Comparison of ENCODE assay signal across 8 cellular contexts in the genomic region with DNA sequence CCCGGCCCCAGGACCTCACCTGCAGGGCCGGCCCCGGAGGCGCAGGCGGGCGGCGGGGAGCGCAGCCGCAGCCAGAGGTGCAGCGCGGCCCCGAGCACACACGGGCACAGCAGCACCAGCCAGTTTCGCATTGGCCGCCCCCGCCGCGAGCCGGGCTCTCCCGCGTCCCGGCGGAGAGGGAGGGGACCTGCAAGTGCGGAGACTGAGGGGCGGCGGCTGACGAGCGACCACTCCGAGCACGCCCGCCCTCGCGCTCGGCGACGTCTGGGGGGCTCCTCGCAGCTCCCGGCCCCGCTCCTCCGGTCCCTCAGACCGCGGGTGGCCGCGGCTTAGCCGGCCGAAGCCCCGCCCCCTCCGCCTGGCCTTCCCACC. TPM values are rescaled to one million over a fixed set of nuclear protein-coding genes. Genes with fewer than 3 reads are reported as not detected.
A peak's percentile ranks its signal among the peaks of the same experiment; 100 is the strongest.
DNase-seq lines count a peak whose midpoint lies in the region; ATAC-seq and TF ChIP-seq lines count a peak whose summit lies in the region.

A gene (minus strand): TSS at position 331 of the 372 bp plus-strand sequence. CDS start 200 bp downstream, at position 131.

- CTCF ChIA-PET in activated CD4-positive, alpha-beta memory T cell treated with anti-CD3 and anti-CD28 coated beads for 36 hours (lab: Charles Lee), result interaction anchor here (0.6 to 3.1 kb wide), 11 partner anchors 10 to 468 kb away, joined by 3 to 30 read pairs (median 5); no protein-coding TSS in a partner anchor

- peak within 1 kb of the TSS; percentile 100 for H3K27ac ChIP-seq in 22Rv1

- H3K27ac Mint-ChIP-seq in activated CD4-positive, alpha-beta memory T cell treated with anti-CD3 and anti-CD28 coated beads for 36 hours, result peak within 1 kb of the TSS; percentile 95

- peak within 1 kb of the TSS; percentile 89 for H3K4me3 Mint-ChIP-seq in activated CD4-positive, alpha-beta memory T cell treated with anti-CD3 and anti-CD28 coated beads for 36 hours

- H3K36me3 Mint-ChIP-seq in activated CD4-positive, alpha-beta memory T cell treated with anti-CD3 and anti-CD28 coated beads for 36 hours, result no peaks in the 10 kb centered on the region

- no peak for TF ChIP-seq CTCF in 22Rv1 (IDR thresholded peaks at IDR 0.05)

- peak; percentile 59 for ATAC-seq in GM18907 (IDR thresholded peaks at IDR 0.05; ENCODE audit: unreplicated experiment)
- peak; percentile 38 for ATAC-seq in HG03095 (IDR thresholded peaks at IDR 0.05; ENCODE audit: unreplicated experiment)

- no peaks in the 10 kb centered on the region for H3K27me3 Mint-ChIP-seq in activated CD4-positive, alpha-beta memory T cell treated with anti-CD3 and anti-CD28 coated beads for 36 hours

- no peaks in the 10 kb centered on the region for H3K9me3 Mint-ChIP-seq in activated CD4-positive, alpha-beta memory T cell treated with anti-CD3 and anti-CD28 coated beads for 36 hours

- peaks cover 32% of the 10 kb centered on the region for H3K4me1 Mint-ChIP-seq in activated CD4-positive, alpha-beta memory T cell treated with anti-CD3 and anti-CD28 coated beads for 36 hours (ENCODE audit: low read depth)

- intact Hi-C loops in activated CD4-positive, alpha-beta memory T cell treated with anti-CD3 and anti-CD28 coated beads for 36 hours (cut with micrococcal nuclease), result loop anchor here (1.0 to 10.0 kb wide), 8 partner anchors 11 to 1009 kb away; a partner anchor contains a TSS
- intact Hi-C loops in cardiac septum (cut with DNase I), result loop anchor here (5.0 to 10.0 kb wide), 5 partner anchors 177 to 1021 kb away; a partner anchor contains a TSS

- DNase-seq in activated CD4-positive, alpha-beta memory T cell treated with anti-CD3 and anti-CD28 coated beads for 36 hours, result no peak
- no peak for DNase-seq in cardiac septum (ENCODE audit: low spot score)
- DNase-seq in renal cortical epithelial cell (ENCODE audit: low read depth), result no peak
- DNase-seq in NCI-H146 treated with DMSO at 0.1 percent for 48 hours (lab: John Stamatoyannopoulos, UW; ENCODE audit: unreplicated experiment), result no peak
- no peak for DNase-seq in NCI-H446 (lab: John Stamatoyannopoulos, UW)

- POLR2A ChIA-PET in activated CD4-positive, alpha-beta memory T cell treated with anti-CD3 and anti-CD28 coated beads for 36 hours (lab: Charles Lee), result interaction anchor here (0.6 to 3.8 kb wide), 13 partner anchors 11 to 1291 kb away, joined by 3 to 29 read pairs (median 3); a partner anchor contains a TSS

RNA-seq across cellular contexts. Expression of the gene that starts here (rescaled TPM):
- total RNA-seq in activated CD4-positive, alpha-beta memory T cell treated with anti-CD3 and anti-CD28 coated beads for 36 hours, result 10 to 100 TPM; 13.1 to 13.8 TPM
- total RNA-seq in cardiac septum (21.1 TPM), renal cortical epithelial cell (44.3 and 52.3 TPM in 2 replicates)
